Comparison of ENCODE assay signal across 11 cellular contexts in the genomic region with DNA sequence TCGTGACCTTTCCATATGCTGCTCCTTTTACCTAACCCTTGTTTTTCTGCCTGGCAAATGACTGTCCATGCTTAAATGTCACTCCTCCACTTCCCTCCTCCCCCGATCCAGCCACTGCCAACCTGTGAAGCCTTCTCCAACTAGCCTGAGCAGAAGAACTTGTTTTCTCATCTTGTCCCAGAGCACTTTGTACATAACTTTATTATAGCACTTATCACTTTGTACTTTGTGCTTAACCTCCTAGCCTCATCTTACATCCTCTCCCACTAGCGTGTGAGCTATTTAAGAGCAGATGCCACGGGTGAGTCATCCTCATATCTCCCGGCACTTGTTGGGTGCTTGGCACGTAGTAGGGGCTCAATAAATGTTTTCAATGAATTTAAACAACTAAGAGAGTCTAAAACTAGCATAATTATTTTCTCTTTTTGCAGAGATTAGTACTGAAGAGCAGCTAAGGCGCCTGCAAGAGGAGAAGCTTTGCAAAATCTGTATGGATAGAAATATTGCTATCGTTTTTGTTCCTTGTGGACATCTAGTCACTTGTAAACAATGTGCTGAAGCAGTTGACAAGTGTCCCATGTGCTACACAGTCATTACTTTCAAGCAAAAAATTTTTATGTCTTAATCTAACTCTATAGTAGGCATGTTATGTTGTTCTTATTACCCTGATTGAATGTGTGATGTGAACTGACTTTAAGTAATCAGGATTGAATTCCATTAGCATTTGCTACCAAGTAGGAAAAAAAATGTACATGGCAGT. TPM values are rescaled to one million over a fixed set of nuclear protein-coding genes. Genes with fewer than 3 reads are reported as not detected.
DNase-seq lines count a peak whose midpoint lies in the region; ATAC-seq, FAIRE-seq and TF ChIP-seq lines count a peak whose summit lies in the region.
"Had no signal": no experiment of that assay in that cellular context is flagged by ENCODE, and none has a peak within 500 bp of the region (broad histone marks: within the 10 kb centered on the region; RNA-seq: fewer than 3 reads in every experiment).

No MANE protein-coding gene starts in this region.

- peaks cover 60% of the 10 kb centered on the region for H3K36me3 ChIP-seq in K562 (ENCODE audit: control insufficient read depth, insufficient read depth, low read length)
- H3K36me3 ChIP-seq in mucosa of descending colon (ENCODE audit: low read depth), result no peaks in the 10 kb centered on the region
- peaks cover 4% of the 10 kb centered on the region; the same call in 1 of the 2 replicates for H3K36me3 ChIP-seq in H7 (replicated peaks; ENCODE audit: control insufficient read depth, insufficient read depth, low read length)

- TF ChIP-seq CTCF in CD14-positive monocyte (IDR thresholded peaks at IDR 0.05) (no peak), K562 (IDR thresholded peaks at IDR 0.05 in 2 of 3, conservative IDR thresholded peaks at IDR 0.05 in 1 of 3; ENCODE audit: insufficient read depth in 2 of 3, low read depth in 1 of 3, low read length in 3 of 3) (no peak), mucosa of descending colon (IDR thresholded peaks at IDR 0.05) (no peak)

- peaks cover 0 to 5% (median 0%) of the 10 kb centered on the region in 3 donors for H3K27me3 Mint-ChIP-seq in CD14-positive monocyte (ENCODE audit: low read depth in 3 of 3)
- H3K27me3 Mint-ChIP-seq in activated CD4-positive, alpha-beta T cell treated with anti-CD3 and anti-CD28 coated beads for 36 hours, result no peaks in the 10 kb centered on the region

- H2AFZ ChIP-seq in K562 (ENCODE audit: low read depth, low read length), result no peak overlapping the region

- H3K9ac ChIP-seq in K562 (ENCODE audit: insufficient read depth in 1 of 2, low read depth in 2 of 2, low read length in 2 of 2), result no peak overlapping the region

- peaks cover 19 to 26% of the 10 kb centered on the region in 2 donors for H3K36me3 Mint-ChIP-seq in CD14-positive monocyte
- peaks cover 16% of the 10 kb centered on the region for H3K36me3 Mint-ChIP-seq in activated CD4-positive, alpha-beta T cell treated with anti-CD3 and anti-CD28 coated beads for 36 hours (ENCODE audit: low read depth)

- H3K9me3 ChIP-seq in K562 (replicated peaks; ENCODE audit: control insufficient read depth, insufficient read depth, low read depth, low read length) (no peaks in the 10 kb centered on the region), mucosa of descending colon (no peaks in the 10 kb centered on the region)

- no peaks in the 10 kb centered on the region for H4K20me1 ChIP-seq in K562 (replicated peaks; ENCODE audit: control insufficient read depth, insufficient read depth, low read length)

- ATAC-seq in K562 (no peak), mucosa of descending colon (peak; percentile 89), GM18868 (IDR thresholded peaks at IDR 0.05; ENCODE audit: unreplicated experiment) (no peak)
- ATAC-seq in activated CD4-positive, alpha-beta T cell treated with anti-CD3 and anti-CD28 coated beads for 36 hours, result no peak
- ATAC-seq: SK-N-SH treated with all-trans-retinoic acid at 6 μM for 48 hours had no signal

- H3K4me1 Mint-ChIP-seq in CD14-positive monocyte, result peaks cover 29% of the 10 kb centered on the region
- H3K4me1 Mint-ChIP-seq in activated CD4-positive, alpha-beta T cell treated with anti-CD3 and anti-CD28 coated beads for 36 hours, result peaks cover 17% of the 10 kb centered on the region

- no peaks in the 10 kb centered on the region for H3K9me1 ChIP-seq in K562 (ENCODE audit: control insufficient read depth, insufficient read depth, low read length)

- TF ChIP-seq POLR2A in GM12891 (IDR thresholded peaks at IDR 0.05; ENCODE audit: low read depth, low read length) (no peak), K562 (conservative IDR thresholded peaks at IDR 0.05) (no peak)

- TF ChIP-seq RAD21 in K562 (CRISPR knock-in tag; conservative IDR thresholded peaks at IDR 0.05 in 1 of 2, IDR thresholded peaks at IDR 0.05 in 1 of 2), result no peak

- H3K27ac Mint-ChIP-seq in CD14-positive monocyte, result peak overlapping the region in 4 of 7 donors; percentile 22 to 42 (median 38)
- H3K27ac Mint-ChIP-seq in activated CD4-positive, alpha-beta T cell treated with anti-CD3 and anti-CD28 coated beads for 36 hours, result no peak overlapping the region

- H3K9me3 Mint-ChIP-seq in CD14-positive monocyte, result no peaks in the 10 kb centered on the region
- H3K9me3 Mint-ChIP-seq in activated CD4-positive, alpha-beta T cell treated with anti-CD3 and anti-CD28 coated beads for 36 hours (ENCODE audit: low read depth), result no peaks in the 10 kb centered on the region

- 52% methylated on average over 8 of the region's 8 CpGs for WGBS in K562 (ENCODE audit: insufficient coverage, low coverage, missing lambda C conversion rate)

- intact Hi-C loops in CD14-positive monocyte (cut with micrococcal nuclease) (no loop called here), K562 (cut with micrococcal nuclease) (no loop called here), mucosa of descending colon (cut with DNase I, micrococcal nuclease) (no loop called here)
- intact Hi-C loops in activated CD4-positive, alpha-beta T cell treated with anti-CD3 and anti-CD28 coated beads for 36 hours (cut with DNase I, micrococcal nuclease), result no loop called here

- H3K4me2 ChIP-seq in K562 (ENCODE audit: insufficient read depth, low read length), result no peak overlapping the region

- H3K4me3 Mint-ChIP-seq in CD14-positive monocyte, result no peak overlapping the region
- no peak overlapping the region for H3K4me3 Mint-ChIP-seq in activated CD4-positive, alpha-beta T cell treated with anti-CD3 and anti-CD28 coated beads for 36 hours

- CTCF ChIA-PET in K562 (lab: Yijun Ruan, JAX; ENCODE audit: low intra/inter-chr PET ratio), result no interaction called here
- CTCF ChIA-PET in activated CD4-positive, alpha-beta T cell treated with anti-CD3 and anti-CD28 coated beads for 36 hours (lab: Charles Lee), result interaction anchor here (1.0 kb wide), 1 partner anchor 23 kb away, joined by 3 read pairs; no protein-coding TSS in a partner anchor

- TF ChIP-seq EP300 in K562 (IDR thresholded peaks at IDR 0.05; ENCODE audit: low read length), result no peak

- H3K79me2 ChIP-seq in K562 (ENCODE audit: control insufficient read depth, insufficient read depth, low read length), result no peaks in the 10 kb centered on the region

- FAIRE-seq in GM12891 (lab: Jason Lieb, UNC), result peak; percentile 92
- FAIRE-seq in K562 (lab: Jason Lieb, UNC), result no peak

- POLR2A ChIA-PET in K562 (lab: Yijun Ruan, JAX), result no interaction called here
- POLR2A ChIA-PET in activated CD4-positive, alpha-beta T cell treated with anti-CD3 and anti-CD28 coated beads for 36 hours (lab: Charles Lee), result no interaction called here

- no peak overlapping the region for H3K27ac ChIP-seq in K562 (ENCODE audit: extremely low read depth, low read depth, low read length)

- no peak for DNase-seq in CD14-positive monocyte (ENCODE audit: low spot score)
- no peak for DNase-seq in GM12891 (ENCODE audit: insufficient read length, low spot score)
- DNase-seq in K562 (ENCODE audit: extremely low read depth in 1 of 4, low spot score in 3 of 4), result no peak
- peak in 2 of 3 donors; percentile 33 to 46 for DNase-seq in mucosa of descending colon
- DNase-seq in H7, result no peak
- no peak for DNase-seq in activated CD4-positive, alpha-beta T cell treated with anti-CD3 and anti-CD28 coated beads for 36 hours
- DNase-seq: activated CD8-positive, alpha-beta memory T cell treated with anti-CD3 and anti-CD28 coated beads, Interleukin-2, amount 50 U/mL, for 4 hours; amygdala; NCI-H1092 had no signal

- H3K4me3 ChIP-seq in K562 (no peak overlapping the region), mucosa of descending colon (no peak overlapping the region), H7 (ENCODE audit: insufficient read depth, low read depth, low read length) (no peak overlapping the region)

- H3K27me3 ChIP-seq in K562 (ENCODE audit: control insufficient read depth in 2 of 2, insufficient read depth in 2 of 2, low read length in 2 of 2), result no peaks in the 10 kb centered on the region
- H3K27me3 ChIP-seq in H7 (ENCODE audit: control insufficient read depth, insufficient read depth, low read length), result no peaks in the 10 kb centered on the region

- in situ Hi-C loops in K562 (cut with MboI), result no loop called here

- no TSS peak for BruUV-seq in K562 (replicated peaks; lab: Mats Ljungman, UMichigan)

- peaks cover 0 to 2% of the 10 kb centered on the region in 2 experiments; a peak in 1 of 5 replicates for H3K4me1 ChIP-seq in K562 (replicated peaks in 1 of 2; ENCODE audit: control insufficient read depth in 2 of 2, insufficient read depth in 2 of 2, low read length in 2 of 2)
- H3K4me1 ChIP-seq in mucosa of descending colon (ENCODE audit: low read depth), result peaks cover 7% of the 10 kb centered on the region

RNA-seq across cellular contexts. Expression of a gene that starts 46.9 kb away (rescaled TPM):
- polyA plus RNA-seq in CD14-positive monocyte (1 to 10 TPM; 2.1 to 5.8 TPM), K562 (2011; rRNA removed) (18.3 and 20.3 TPM in 2 replicates), K562 (2014; fragmentation: Illumina TruSeq; extraction: Trizol) (12.3 and 13.6 TPM in 2 replicates), K562 (2014; fragmentation: Nextera tagmentation; extraction: Ambion mirVana) (1 to 10 TPM; 5.7 to 5.9 TPM), K562 (2014; rRNA removed) (19.8 and 20.0 TPM in 2 replicates)
- polyA plus RNA-seq in GM12891 (2012; ENCODE audit: low read depth, missing spikeins), result 4.8 TPM
- 25.7 and 40.0 TPM in 2 replicates for total RNA-seq in K562 (2011; cell fraction: chromatin; rRNA removed; ENCODE audit: low replicate concordance)
- 6.8 and 10.0 TPM in 2 replicates for total RNA-seq in K562 (2011; cell fraction: nucleolus; rRNA removed)
- 13.1 and 27.8 TPM in 2 replicates for total RNA-seq in K562 (2011; cell fraction: nucleoplasm; rRNA removed)
- total RNA-seq in K562 (2014; rRNA removed) (24.2 and 32.3 TPM in 2 replicates), K562 (2014; rRNA removed; fragmentation: Illumina TruSeq; extraction: Trizol) (28.9 and 29.9 TPM in 2 replicates), K562 (2015; rRNA removed; fragmentation: Illumina TruSeq; extraction: Trizol) (34.6 and 40.5 TPM in 2 replicates), K562 (2021) (25.3 and 25.7 TPM in 2 replicates), mucosa of descending colon (10 to 100 TPM; 72.4 to 82.2 (median 73.9) TPM)
- polyA plus RNA-seq in K562 (2011; cell fraction: cytosol; rRNA removed), result 3.2 and 7.3 TPM in 2 replicates
- polyA plus RNA-seq in K562 (2011; cell fraction: nucleus; rRNA removed), result 6.8 and 7.1 TPM in 2 replicates
- 11.5 and 16.5 TPM in 2 replicates for polyA plus RNA-seq in K562 (2012)
- polyA minus RNA-seq in K562 (2011; rRNA and poly(A)+ RNA removed), result 15.3 and 26.8 TPM in 2 replicates
- 13.2 and 15.3 TPM in 2 replicates for polyA minus RNA-seq in K562 (2011; cell fraction: cytosol; rRNA and poly(A)+ RNA removed)
- polyA minus RNA-seq in K562 (2011; cell fraction: nucleus; rRNA and poly(A)+ RNA removed), result 5.0 and 7.6 TPM in 2 replicates
- total RNA-seq in H7 (2014; rRNA removed; shearing (Covaris generic)), result 27.2 and 37.7 TPM in 2 replicates
- 10 to 100 TPM; 22.8 to 27.7 TPM for total RNA-seq in activated CD4-positive, alpha-beta T cell treated with anti-CD3 and anti-CD28 coated beads for 36 hours

RNA-seq across cellular contexts. Expression of a gene that starts 54.8 kb away (rescaled TPM):
- 10 to 100 TPM; 40.9 to 56.2 TPM for polyA plus RNA-seq in CD14-positive monocyte
- 25.3 TPM for polyA plus RNA-seq in GM12891 (2012; ENCODE audit: low read depth, missing spikeins)
- total RNA-seq in K562 (2011; cell fraction: chromatin; rRNA removed; ENCODE audit: low replicate concordance), result 30.7 and 160 TPM in 2 replicates
- total RNA-seq in K562 (2011; cell fraction: nucleolus; rRNA removed), result 13.2 and 20.4 TPM in 2 replicates
- total RNA-seq in K562 (2011; cell fraction: nucleoplasm; rRNA removed), result 39.8 and 40.3 TPM in 2 replicates
- 67.7 and 108 TPM in 2 replicates for total RNA-seq in K562 (2014; rRNA removed)
- total RNA-seq in K562 (2014; rRNA removed; fragmentation: Illumina TruSeq; extraction: Trizol), result 133 and 167 TPM in 2 replicates
- 104 and 110 TPM in 2 replicates for total RNA-seq in K562 (2015; rRNA removed; fragmentation: Illumina TruSeq; extraction: Trizol)
- 86.3 and 90.1 TPM in 2 replicates for total RNA-seq in K562 (2021)
- 67.7 and 95.1 TPM in 2 replicates for polyA plus RNA-seq in K562 (2011; rRNA removed)
- 12.8 and 30.4 TPM in 2 replicates for polyA plus RNA-seq in K562 (2011; cell fraction: cytosol; rRNA removed)
- 19.9 and 29.6 TPM in 2 replicates for polyA plus RNA-seq in K562 (2011; cell fraction: nucleus; rRNA removed)
- polyA plus RNA-seq in K562 (2012), result 63.3 and 65.9 TPM in 2 replicates
- 76.2 and 87.9 TPM in 2 replicates for polyA plus RNA-seq in K562 (2014; fragmentation: Illumina TruSeq; extraction: Trizol)
- polyA plus RNA-seq in K562 (2014; fragmentation: Nextera tagmentation; extraction: Ambion mirVana), result 10 to 100 TPM; 40.3 to 60.0 TPM
- 44.8 and 48.5 TPM in 2 replicates for polyA plus RNA-seq in K562 (2014; rRNA removed)
- 345 and 420 TPM in 2 replicates for polyA minus RNA-seq in K562 (2011; rRNA and poly(A)+ RNA removed)
- polyA minus RNA-seq in K562 (2011; cell fraction: cytosol; rRNA and poly(A)+ RNA removed), result 88.5 and 108 TPM in 2 replicates
- 37.7 and 70.4 TPM in 2 replicates for polyA minus RNA-seq in K562 (2011; cell fraction: nucleus; rRNA and poly(A)+ RNA removed)
- total RNA-seq in mucosa of descending colon, result 10 to 100 TPM; 60.2 to 91.1 (median 69.5) TPM
- total RNA-seq in H7 (2014; rRNA removed; shearing (Covaris generic)), result 123 and 185 TPM in 2 replicates
- 100 to 1,000 TPM in 1 of 2 experiments, 10 to 100 TPM in 1; 91.1 to 104 TPM for total RNA-seq in activated CD4-positive, alpha-beta T cell treated with anti-CD3 and anti-CD28 coated beads for 36 hours

Comparison
In these comparisons a context has a peak if more than half of its experiments do, and no peak if none do; other contexts are left out.
1. DNase-seq: peak in mucosa of descending colon (2 of 3); none in CD14-positive monocyte (single experiment), GM12891 (single experiment), K562 (0 of 4), H7 (single experiment) and activated CD4-positive, alpha-beta T cell treated with anti-CD3 and anti-CD28 coated beads for 36 hours (single experiment).